ENCODE assay signal across 9 cellular contexts in the genomic region with DNA sequence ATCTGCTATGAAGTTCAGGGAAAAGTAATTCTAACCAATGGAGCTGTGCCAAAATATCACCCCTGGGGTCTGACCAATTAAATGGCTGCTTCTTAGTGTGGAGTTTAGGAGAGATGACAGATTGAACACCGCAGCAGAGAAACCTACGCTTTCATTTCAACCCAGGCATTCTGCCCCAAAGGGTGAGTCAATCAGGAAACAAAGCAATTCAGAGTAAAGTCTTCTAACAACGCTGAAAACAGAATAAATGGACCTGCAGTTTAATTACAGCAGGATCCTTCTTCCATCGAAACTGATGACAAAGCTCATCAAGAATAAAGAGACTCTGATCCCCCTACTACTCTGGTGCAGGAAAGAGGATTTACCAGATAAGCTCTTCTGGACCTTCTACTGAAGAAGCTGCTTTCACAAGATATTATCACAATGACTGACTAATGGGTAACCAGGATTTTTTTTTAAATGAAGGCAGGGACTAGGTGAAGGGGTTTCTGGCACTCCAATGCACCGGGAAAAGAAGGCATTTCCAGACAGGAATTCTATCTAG. TPM values are rescaled to one million over a fixed set of nuclear protein-coding genes. Genes with fewer than 3 reads are reported as not detected.
DNase-seq lines count a peak whose midpoint lies in the region; ATAC-seq, FAIRE-seq and TF ChIP-seq lines count a peak whose summit lies in the region.
"Had no signal": no experiment of that assay in that cellular context is flagged by ENCODE, and none has a peak within 500 bp of the region (broad histone marks: within the 10 kb centered on the region; RNA-seq: fewer than 3 reads in every experiment).

No MANE protein-coding gene starts in this region.

- H3K27me3 Mint-ChIP-seq in effector memory CD8-positive, alpha-beta T cell: no peaks in the 10 kb centered on the region

- H3K4me1 ChIP-seq in adrenal gland (replicated peaks in 1 of 2): peaks cover 4 to 18% of the 10 kb centered on the region in 2 donors

- no peaks in the 10 kb centered on the region for H3K9me3 ChIP-seq in adrenal gland (replicated peaks in 1 of 3)

- peak overlapping the region; percentile 79 to 80 for H3K4me3 Mint-ChIP-seq in effector memory CD8-positive, alpha-beta T cell

- TF ChIP-seq CTCF in adrenal gland (IDR thresholded peaks at IDR 0.05): no peak

- H3K36me3 Mint-ChIP-seq in effector memory CD8-positive, alpha-beta T cell (ENCODE audit: insufficient read depth): peaks cover 28% of the 10 kb centered on the region

- no peaks in the 10 kb centered on the region for H3K27me3 ChIP-seq in adrenal gland

- TF ChIP-seq POLR2A in GM12891 (IDR thresholded peaks at IDR 0.05; ENCODE audit: low read depth, low read length) (peak; percentile 85), adrenal gland (IDR thresholded peaks at IDR 0.05) (no peak)

- FAIRE-seq in GM12891 (lab: Jason Lieb, UNC): peak; percentile 66

- DNase-seq in GM12891 (ENCODE audit: insufficient read length, low spot score): peak; percentile 53
- peak; percentile 26 for DNase-seq in activated CD4-positive, alpha-beta T cell treated with anti-CD3 and anti-CD28 coated beads for 1 hour
- peak; percentile 52 to 59 (median 54) for DNase-seq in effector memory CD8-positive, alpha-beta T cell
- peak; percentile 41 to 65 for DNase-seq in stimulated activated CD4-positive, alpha-beta T cell treated with anti-CD3 and anti-CD28 coated beads, Interleukin-2, amount 100 ng/mL, for 24 hours
- no peak for DNase-seq in adrenal gland
- no peak for DNase-seq in DMS153 (lab: John Stamatoyannopoulos, UW)

- intact Hi-C loops in adrenal gland (cut with DNase I): no loop called here

- H3K27ac Mint-ChIP-seq in effector memory CD8-positive, alpha-beta T cell: peak overlapping the region; percentile 94 to 97

- WGBS in adrenal gland, 4 donors: 56 to 73% (median 66%) methylated on average over 5 of the region's 5 CpGs

- no peak overlapping the region for H3K27ac ChIP-seq in adrenal gland
- H3K27ac ChIP-seq: HL-60 had no signal

- no peaks in the 10 kb centered on the region for H3K36me3 ChIP-seq in adrenal gland (replicated peaks in 1 of 2)

- H3K4me3 ChIP-seq in adrenal gland: no peak overlapping the region

- ATAC-seq in HG03378 (IDR thresholded peaks at IDR 0.05; ENCODE audit: unreplicated experiment) (peak; percentile 49), HG02840 (IDR thresholded peaks at IDR 0.05; ENCODE audit: low FRiP score, unreplicated experiment) (no peak)
- ATAC-seq in effector memory CD8-positive, alpha-beta T cell (replicated peaks): peak; percentile 79

- H3K4me1 Mint-ChIP-seq in effector memory CD8-positive, alpha-beta T cell (ENCODE audit: low read depth in 2 of 2): peaks cover 49 to 71% of the 10 kb centered on the region in 2 donors

- H3K9me3 Mint-ChIP-seq in effector memory CD8-positive, alpha-beta T cell: no peaks in the 10 kb centered on the region

TF ChIP-seq in GM12891, 5 proteins besides CTCF, POLR2A, EP300 and RAD21:
- TF ChIP-seq POLR2AphosphoS5 (IDR thresholded peaks at IDR 0.05; ENCODE audit: low read depth, low read length): peak; percentile 89
- no peak for TF ChIP-seq POU2F2 (IDR thresholded peaks at IDR 0.05; ENCODE audit: low read depth, low read length)
- TF ChIP-seq TAF1 (IDR thresholded peaks at IDR 0.05; ENCODE audit: low read depth, low read length): peak; percentile 87

RNA-seq across cellular contexts. Expression of gene RFFL, which starts 16.7 kb away (rescaled TPM):
- polyA plus RNA-seq in GM12891 (2012; ENCODE audit: low read depth, missing spikeins): 18.7 TPM
- 10 to 100 TPM in 7 of 8 donors, 1 to 10 TPM in 1; 5.3 to 24.4 (median 21.2) TPM for total RNA-seq in adrenal gland
- 10 to 100 TPM in 1 of 3 donors, 1 to 10 TPM in 2; 2.5 to 14.0 (median 3.2) TPM for polyA plus RNA-seq in adrenal gland

Comparison
In these comparisons a context has a peak if more than half of its experiments do, and no peak if none do; other contexts are left out.
1. DNase-seq: peak in GM12891 (single experiment), activated CD4-positive, alpha-beta T cell treated with anti-CD3 and anti-CD28 coated beads for 1 hour (single experiment), effector memory CD8-positive, alpha-beta T cell (3 of 3) and stimulated activated CD4-positive, alpha-beta T cell treated with anti-CD3 and anti-CD28 coated beads, Interleukin-2, amount 100 ng/mL, for 24 hours (2 of 2); none in adrenal gland (0 of 7) and DMS153 (single experiment).